23 cellular contexts compared by ENCODE assay signal in genomic region chr17:28993013-28993600, GRCh38. TPM values are rescaled to one million over a fixed set of nuclear protein-coding genes. Genes with fewer than 3 reads are reported as not detected.
A peak's percentile ranks its signal among the peaks of the same experiment; 100 is the strongest.
DNase-seq lines count a peak whose midpoint lies in the region; ATAC-seq, FAIRE-seq and TF ChIP-seq lines count a peak whose summit lies in the region.
"Had no signal": no experiment of that assay in that cellular context is flagged by ENCODE, and none has a peak within 500 bp of the region (broad histone marks: within the 10 kb centered on the region; RNA-seq: fewer than 3 reads in every experiment).

No MANE protein-coding gene starts in this region.

- H3K36me3 ChIP-seq in breast epithelium, result no peaks in the 10 kb centered on the region
- H3K36me3 ChIP-seq in effector memory CD4-positive, alpha-beta T cell (ENCODE audit: control insufficient read depth, insufficient read depth, low read length), result no peaks in the 10 kb centered on the region
- H3K36me3 ChIP-seq: cardiac muscle cell, sigmoid colon, transverse colon had no signal

- CTCF ChIA-PET in MCF 10A (lab: Yijun Ruan, JAX), result interaction anchor here (0.6 to 1.1 kb wide), 3 partner anchors 119 to 151 kb away, joined by 4 read pairs; no protein-coding TSS in a partner anchor

- POLR2A ChIA-PET in MCF 10A (lab: Yijun Ruan, JAX), result interaction anchor here (1.0 kb wide), 1 partner anchor 20 kb away, joined by 3 read pairs; no protein-coding TSS in a partner anchor

- FAIRE-seq in GM12892 (lab: Jason Lieb, UNC), result no peak
- FAIRE-seq: GM18507 had no signal

- H3K4me3 ChIP-seq in breast epithelium, result no peak overlapping the region
- no peak overlapping the region for H3K4me3 ChIP-seq in effector memory CD4-positive, alpha-beta T cell (ENCODE audit: insufficient read depth, low read depth, low read length, poor library complexity, severe bottlenecking)
- H3K4me3 ChIP-seq: cardiac muscle cell, sigmoid colon, transverse colon had no signal

- H3K27ac ChIP-seq in breast epithelium, result no peak overlapping the region
- H3K27ac ChIP-seq in VCaP, result peak overlapping the region; percentile 33; the same call in 1 of the 2 replicates
- no peak overlapping the region for H3K27ac ChIP-seq in effector memory CD4-positive, alpha-beta T cell (ENCODE audit: insufficient read depth, low read length, poor library complexity, severe bottlenecking)
- H3K27ac ChIP-seq: C4-2B, cardiac muscle cell, sigmoid colon, transverse colon had no signal

- H3K4me1 Mint-ChIP-seq in MCF 10A (ENCODE audit: insufficient read depth, unreplicated experiment) (peaks cover 9% of the 10 kb centered on the region), osteocyte (ENCODE audit: unreplicated experiment) (no peaks in the 10 kb centered on the region)

- H3K27me3 ChIP-seq in breast epithelium, result peaks cover 0 to 5% of the 10 kb centered on the region in 2 donors
- no peaks in the 10 kb centered on the region for H3K27me3 ChIP-seq in effector memory CD4-positive, alpha-beta T cell (replicated peaks; ENCODE audit: control insufficient read depth, insufficient read depth, low read length, poor library complexity, severe bottlenecking)
- H3K27me3 ChIP-seq: cardiac muscle cell, sigmoid colon, transverse colon had no signal

- H3K4me1 ChIP-seq in breast epithelium, result no peaks in the 10 kb centered on the region
- H3K4me1 ChIP-seq in effector memory CD4-positive, alpha-beta T cell (ENCODE audit: control insufficient read depth, insufficient read depth, low read length, poor library complexity, severe bottlenecking), result no peaks in the 10 kb centered on the region
- H3K4me1 ChIP-seq: sigmoid colon had no signal

- no peak for ATAC-seq in HG03139 (IDR thresholded peaks at IDR 0.05; ENCODE audit: unreplicated experiment)
- ATAC-seq: activated T-cell treated with anti-CD3 and anti-CD28 coated beads, Interleukin-2, amount 50 U/mL, for 4 hours; left ventricle myocardium superior had no signal

- no TSS peak for BruUV-seq in MCF 10A (replicated peaks; lab: Mats Ljungman, UMichigan)

- intact Hi-C loops in MCF 10A (cut with micrococcal nuclease) (no loop called here), breast epithelium (cut with DNase I; ENCODE audit: low total_unique reads) (no loop called here)

- no peak overlapping the region for H3K4me3 Mint-ChIP-seq in MCF 10A (ENCODE audit: unreplicated experiment)
- no peak overlapping the region for H3K4me3 Mint-ChIP-seq in osteocyte (ENCODE audit: unreplicated experiment)
- H3K4me3 Mint-ChIP-seq: activated T-cell treated with anti-CD3 and anti-CD28 coated beads, Interleukin-2, amount 50 U/mL, for 4 hours; dendritic cell treated with granulocyte-macrophage colony-stimulating factor and Interleukin-4, amounts not matched to agents 40 ng/mL and 50 ng/mL, for 4 days; nephron progenitor cell had no signal

- no peak for TF ChIP-seq CTCF in MCF 10A (IDR thresholded peaks at IDR 0.05; ENCODE audit: unreplicated experiment)
- TF ChIP-seq CTCF in breast epithelium (IDR thresholded peaks at IDR 0.05), result no peak
- no peak for TF ChIP-seq CTCF in VCaP (conservative IDR thresholded peaks at IDR 0.05)
- no peak for TF ChIP-seq CTCF in osteocyte (IDR thresholded peaks at IDR 0.05)

- H3K9me3 ChIP-seq in breast epithelium, result no peaks in the 10 kb centered on the region
- H3K9me3 ChIP-seq in effector memory CD4-positive, alpha-beta T cell (ENCODE audit: control insufficient read depth, low read length), result no peaks in the 10 kb centered on the region
- H3K9me3 ChIP-seq: sigmoid colon, transverse colon had no signal

- no peak for TF ChIP-seq POLR2A in breast epithelium (IDR thresholded peaks at IDR 0.05)
- TF ChIP-seq POLR2A in GM12892 (IDR thresholded peaks at IDR 0.05; ENCODE audit: low read depth, low read length), result no peak

- H3K9me3 Mint-ChIP-seq in MCF 10A (ENCODE audit: unreplicated experiment) (no peaks in the 10 kb centered on the region), osteocyte (ENCODE audit: unreplicated experiment) (no peaks in the 10 kb centered on the region)
- H3K9me3 Mint-ChIP-seq: activated T-cell treated with anti-CD3 and anti-CD28 coated beads, Interleukin-2, amount 50 U/mL, for 4 hours; dendritic cell treated with granulocyte-macrophage colony-stimulating factor and Interleukin-4, amounts not matched to agents 40 ng/mL and 50 ng/mL, for 4 days; nephron progenitor cell had no signal

- peak; percentile 11 for DNase-seq in MCF 10A (ENCODE audit: unreplicated experiment)
- DNase-seq in breast epithelium (ENCODE audit: low spot score in 2 of 2), result no peak
- DNase-seq in kidney glomerular epithelial cell (lab: John Stamatoyannopoulos, UW), result peak; percentile 2
- no peak for DNase-seq in osteocyte (ENCODE audit: extremely low spot score, unreplicated experiment)
- no peak for DNase-seq in effector memory CD4-positive, alpha-beta T cell
- DNase-seq in GM12892 (ENCODE audit: insufficient read length), result no peak
- DNase-seq: activated CD4-positive, alpha-beta T cell treated with anti-CD3 and anti-CD28 coated beads for 1 hour; activated naive CD4-positive, alpha-beta T cell; activated T-cell treated with anti-CD3 and anti-CD28 coated beads, Interleukin-2, amount 50 U/mL, for 4 hours; left ventricle myocardium superior; NCI-H1436 treated with DMSO at 0.1 percent for 48 hours; NCI-H2171; NCI-H526 treated with DMSO at 0.1 percent for 48 hours; nephron progenitor cell; sigmoid colon; stimulated activated CD8-positive, alpha-beta memory T cell treated with anti-CD3 and anti-CD28 coated beads, Interleukin-4, amount 100 ng/mL, for 48 hours; transverse colon had no signal

- H3K27ac Mint-ChIP-seq in MCF 10A (ENCODE audit: low read depth, unreplicated experiment) (no peak overlapping the region), osteocyte (ENCODE audit: unreplicated experiment) (no peak overlapping the region)
- H3K27ac Mint-ChIP-seq: dendritic cell treated with granulocyte-macrophage colony-stimulating factor and Interleukin-4, amounts not matched to agents 40 ng/mL and 50 ng/mL, for 4 days; nephron progenitor cell had no signal

- H3K27me3 Mint-ChIP-seq in MCF 10A (ENCODE audit: insufficient read depth, unreplicated experiment) (peaks cover 26% of the 10 kb centered on the region), osteocyte (ENCODE audit: unreplicated experiment) (peaks cover 8% of the 10 kb centered on the region)

- H3K36me3 Mint-ChIP-seq in MCF 10A (ENCODE audit: insufficient read depth, unreplicated experiment) (no peaks in the 10 kb centered on the region), osteocyte (ENCODE audit: unreplicated experiment) (no peaks in the 10 kb centered on the region)

RNA-seq across cellular contexts. Expression of gene SEZ6, which starts 12.7 kb away (rescaled TPM):
- total RNA-seq in MCF 10A (2022) (not detected in 2 replicates), breast epithelium (not detected), osteocyte (not detected in 2 replicates)
- polyA plus RNA-seq in GM12892 (2012; ENCODE audit: missing spikeins), result 0.89 TPM
- total RNA-seq: activated T-cell treated with anti-CD3 and anti-CD28 coated beads, Interleukin-2, amount 50 U/mL, for 4 hours; left ventricle myocardium superior had no signal

RNA-seq across cellular contexts. Expression of gene PHF12, which starts 41.8 kb away (rescaled TPM):
- total RNA-seq in MCF 10A (2022), result 37.6 and 38.2 TPM in 2 replicates
- 10 to 100 TPM; 32.2 to 42.9 (median 40.3) TPM for total RNA-seq in breast epithelium
- 50.3 and 52.8 TPM in 2 replicates for total RNA-seq in osteocyte
- polyA plus RNA-seq in GM12892 (2012; ENCODE audit: missing spikeins), result 18.2 TPM

RNA-seq across cellular contexts. Expression of gene PIPOX, which starts 49.8 kb away (rescaled TPM):
- total RNA-seq in MCF 10A (2022) (not detected in 2 replicates), breast epithelium (1 to 10 TPM; 1.3 to 3.0 (median 2.9) TPM), osteocyte (1.1 and 1.6 TPM in 2 replicates)
- polyA plus RNA-seq in GM12892 (2012; ENCODE audit: missing spikeins), result 1.3 TPM

Comparison
In these comparisons a context has a peak if more than half of its experiments do, and no peak if none do; other contexts are left out.
1. DNase-seq: peak in MCF 10A (single experiment) and kidney glomerular epithelial cell (single experiment); none in breast epithelium (0 of 2), osteocyte (single experiment), effector memory CD4-positive, alpha-beta T cell (0 of 3) and GM12892 (single experiment).